16 cellular contexts compared by ENCODE assay signal in the genomic region with DNA sequence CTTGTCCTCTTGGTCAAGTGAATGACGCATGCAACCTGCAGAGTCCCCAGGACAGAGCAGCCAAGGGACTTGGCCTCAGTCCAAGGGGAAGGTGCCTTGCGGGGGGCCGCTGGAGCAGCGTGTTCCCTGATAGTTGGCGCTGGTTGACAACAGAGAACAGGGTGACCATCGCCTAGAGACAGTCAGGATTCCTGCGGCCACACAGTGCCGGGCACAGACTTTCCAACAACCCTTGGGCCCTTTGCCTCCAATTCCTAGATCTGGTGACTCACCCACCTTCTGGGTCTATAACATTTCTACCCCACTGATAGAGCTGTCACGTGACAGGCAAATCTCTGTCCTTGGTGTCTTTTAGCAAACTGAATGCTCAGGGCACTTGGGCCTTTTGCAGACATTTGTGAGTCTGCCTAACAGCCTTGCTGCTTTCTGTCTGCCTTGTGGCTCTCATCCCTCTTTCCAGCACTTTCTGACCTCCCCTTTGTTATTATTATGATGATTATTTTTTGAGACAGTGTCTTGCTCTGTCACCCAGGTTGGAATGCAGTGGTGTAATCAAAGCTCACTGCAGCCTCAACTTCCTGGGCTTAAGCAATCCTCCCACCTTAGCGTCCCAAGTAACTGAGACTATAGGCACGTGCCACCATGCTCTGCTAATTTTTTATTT. TPM values are rescaled to one million over a fixed set of nuclear protein-coding genes. Genes with fewer than 3 reads are reported as not detected.
"Had no signal": no experiment of that assay in that cellular context is flagged by ENCODE, and none has a peak within 500 bp of the region (broad histone marks: within the 10 kb centered on the region; RNA-seq: fewer than 3 reads in every experiment).

No MANE protein-coding gene starts in this region.

- DNase-seq: activated CD4-positive, alpha-beta T cell treated with anti-CD3 and anti-CD28 coated beads for 36 hours; activated naive CD4-positive, alpha-beta T cell treated with anti-CD3 and anti-CD28 coated beads, Interleukin-2, amount 50 U/mL, for 16 hours; amygdala; esophagus squamous epithelium; heart left ventricle; left ventricle myocardium inferior; mesendoderm; nephron progenitor cell; psoas muscle; right lobe of liver; stimulated activated naive CD4-positive, alpha-beta T cell; T-cell; upper lobe of left lung had no signal

- H3K27ac ChIP-seq: esophagus squamous epithelium, heart left ventricle, left ventricle myocardium inferior, psoas muscle, right lobe of liver, upper lobe of left lung, VCaP had no signal

- H3K36me3 ChIP-seq: right lobe of liver had no signal

- H3K4me1 Mint-ChIP-seq: activated CD4-positive, alpha-beta T cell treated with anti-CD3 and anti-CD28 coated beads for 36 hours; brain; nephron progenitor cell; T-cell had no signal

- ATAC-seq: activated CD4-positive, alpha-beta T cell treated with anti-CD3 and anti-CD28 coated beads for 36 hours; psoas muscle; right lobe of liver; T-cell had no signal

- H3K27ac Mint-ChIP-seq: activated CD4-positive, alpha-beta T cell treated with anti-CD3 and anti-CD28 coated beads for 36 hours; brain; nephron progenitor cell; T-cell had no signal

- H3K4me3 Mint-ChIP-seq: activated CD4-positive, alpha-beta T cell treated with anti-CD3 and anti-CD28 coated beads for 36 hours; brain; nephron progenitor cell; T-cell had no signal

- H3K4me3 ChIP-seq: esophagus squamous epithelium, heart left ventricle, left ventricle myocardium inferior, psoas muscle, right lobe of liver, upper lobe of left lung had no signal

- H3K27me3 ChIP-seq: esophagus squamous epithelium, heart left ventricle, right lobe of liver, upper lobe of left lung had no signal

- H3K4me1 ChIP-seq: esophagus squamous epithelium, heart left ventricle, left ventricle myocardium inferior, psoas muscle, right lobe of liver, upper lobe of left lung had no signal

- H3K27me3 Mint-ChIP-seq: activated CD4-positive, alpha-beta T cell treated with anti-CD3 and anti-CD28 coated beads for 36 hours; brain; T-cell had no signal

- H3K9me3 Mint-ChIP-seq: brain, nephron progenitor cell, T-cell had no signal

- H3K9me3 ChIP-seq: esophagus squamous epithelium, heart left ventricle, left ventricle myocardium inferior, psoas muscle, right lobe of liver, upper lobe of left lung had no signal

RNA-seq across cellular contexts. Expression of gene NTN3, which starts 23.0 kb away (rescaled TPM):
- total RNA-seq: activated CD4-positive, alpha-beta T cell treated with anti-CD3 and anti-CD28 coated beads for 36 hours; T-cell; upper lobe of left lung had no signal
- polyA plus RNA-seq: heart left ventricle, keratinocyte had no signal
